23 cellular contexts compared by ENCODE assay signal in genomic region chr5:57804500-57804899, GRCh38.
"Had no signal": no experiment of that assay in that cellular context is flagged by ENCODE, and none has a peak within 500 bp of the region (broad histone marks: within the 10 kb centered on the region; RNA-seq: fewer than 3 reads in every experiment).

No MANE protein-coding gene starts in this region.

- DNase-seq: activated CD4-positive, alpha-beta memory T cell treated with anti-CD3 and anti-CD28 coated beads, Interleukin-2, amount 10 ng/mL, durations not matched to agents 7 days and 5 days; activated CD4-positive, alpha-beta T cell treated with anti-CD3 and anti-CD28 coated beads for 48 hours; activated CD4-positive, CD25-positive, alpha-beta regulatory T cell; activated CD8-positive, alpha-beta memory T cell treated with anti-CD3 and anti-CD28 coated beads, Interleukin-2, amount 10 ng/mL, durations not matched to agents 7 days and 5 days; activated naive CD4-positive, alpha-beta T cell; activated naive CD8-positive, alpha-beta T cell treated with anti-CD3 and anti-CD28 coated beads for 36 hours; dermis blood vessel endothelial cell; effector memory CD4-positive, alpha-beta T cell; hippocampal formation; islet precursor cell; naive B cell; ovary; spleen; stimulated activated naive CD4-positive, alpha-beta T cell; T-helper 1 cell; T-helper 9 cell; upper lobe of right lung had no signal

- H3K9me3 ChIP-seq: ovary, spleen, upper lobe of right lung had no signal

- H3K27me3 ChIP-seq: cardiac muscle cell, neural progenitor cell, ovary, spleen, upper lobe of right lung had no signal

- ATAC-seq: activated CD8-positive, alpha-beta memory T cell treated with anti-CD3 and anti-CD28 coated beads, Interleukin-2, amount 10 ng/mL, durations not matched to agents 7 days and 5 days; activated T-helper 17 cell treated with anti-CD3 and anti-CD28 coated beads, Interleukin-2, amount 50 U/mL, for 72 hours; left lobe of liver; sciatic nerve; upper lobe of right lung had no signal

- H3K4me2 ChIP-seq: neural progenitor cell had no signal

- H3K4me3 ChIP-seq: cardiac muscle cell, neural progenitor cell, ovary, spleen, upper lobe of right lung had no signal

- H3K4me1 ChIP-seq: neural progenitor cell, spleen, upper lobe of right lung had no signal

- H3K27ac ChIP-seq: cardiac muscle cell, neural progenitor cell, ovary, spleen, upper lobe of right lung had no signal

- H3K36me3 ChIP-seq: cardiac muscle cell, neural progenitor cell, ovary, spleen, upper lobe of right lung had no signal

- H3K9ac ChIP-seq: neural progenitor cell had no signal

- H2AFZ ChIP-seq: neural progenitor cell had no signal

- FAIRE-seq: endothelial cell of umbilical vein had no signal
